In genomic region chr22:46598737-46599424, GRCh38 we compare ENCODE assay signal across 1 cellular context.
TF ChIP-seq lines count a peak whose summit lies in the region.

No MANE protein-coding gene starts in this region.

TF ChIP-seq in IMR-90, 13 proteins besides CTCF, POLR2A, EP300 and RAD21:
- no peak for TF ChIP-seq RCOR1 (IDR thresholded peaks at IDR 0.05; ENCODE audit: insufficient replicate concordance, low read length)
- TF ChIP-seq BHLHE40 (IDR thresholded peaks at IDR 0.05; ENCODE audit: low read depth, low read length) = no peak
- no peak for TF ChIP-seq SMC3 (IDR thresholded peaks at IDR 0.05; ENCODE audit: low read depth, low read length)
- peak; percentile 87 for TF ChIP-seq CEBPB (IDR thresholded peaks at IDR 0.05; ENCODE audit: low read depth, low read length)
- TF ChIP-seq MXI1 (IDR thresholded peaks at IDR 0.05; ENCODE audit: borderline replicate concordance, low read depth, low read length) = no peak
TF ChIP-seq in IMR-90: peak in this region for 1.
